In the genomic region with DNA sequence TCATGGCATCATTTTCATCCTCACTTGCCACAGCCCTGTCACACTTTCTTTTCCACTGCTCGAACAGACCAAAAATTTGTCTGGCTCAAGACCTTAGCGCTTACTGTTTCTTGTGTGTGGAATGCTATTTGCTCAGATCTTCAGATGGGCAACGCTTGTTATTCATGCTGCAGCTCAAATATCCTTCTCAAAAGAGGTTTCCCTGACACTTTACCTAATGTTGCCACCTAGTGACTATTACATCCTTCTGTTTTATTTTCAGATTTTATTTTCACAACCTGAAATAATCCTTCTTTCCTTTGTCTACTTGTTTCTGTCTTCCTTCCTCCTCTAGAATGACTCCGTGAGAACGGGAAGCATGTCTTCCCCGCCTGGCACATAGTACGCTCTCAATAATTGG, we compare ENCODE assay signal across 8 cellular contexts. TPM values are rescaled to one million over a fixed set of nuclear protein-coding genes. Genes with fewer than 3 reads are reported as not detected.
DNase-seq lines count a peak whose midpoint lies in the region; TF ChIP-seq lines count a peak whose summit lies in the region.

No MANE protein-coding gene starts in this region.

- H3K9me2 ChIP-seq in Karpas-422 (replicated peaks; ENCODE audit: insufficient read depth, low read length) = no peaks in the 10 kb centered on the region

- H3K27ac ChIP-seq in Karpas-422 (ENCODE audit: low read length) (peak overlapping the region; percentile 13; the same call in 1 of the 2 replicates), VCaP (no peak overlapping the region)

- H3K4me3 ChIP-seq in Karpas-422 (ENCODE audit: low read length) = no peak overlapping the region; the same call in 1 of the 2 replicates

- H3K9ac ChIP-seq in Karpas-422 (ENCODE audit: low read length) = peak overlapping the region; percentile 30; the same call in 1 of the 2 replicates

- no peaks in the 10 kb centered on the region for H3K27me3 ChIP-seq in Karpas-422 (ENCODE audit: low read length)

- peak; percentile 64 for TF ChIP-seq CTCF in VCaP (conservative IDR thresholded peaks at IDR 0.05)

- H2AFZ ChIP-seq in Karpas-422 (ENCODE audit: low read length) = no peak overlapping the region

- DNase-seq in DMS79 (lab: John Stamatoyannopoulos, UW) (peak; percentile 6), DMS79 treated with DMSO at 0.1 percent for 48 hours (lab: John Stamatoyannopoulos, UW) (no peak), Karpas-422 (peak; percentile 83), lung microvascular endothelial cell (ENCODE audit: low read depth in 2 of 2) (peak; percentile 58 to 73), NCI-H774 (lab: John Stamatoyannopoulos, UW) (no peak), putamen (ENCODE audit: low spot score) (no peak), NK-92 (lab: John Stamatoyannopoulos, UW; ENCODE audit: unreplicated experiment) (no peak)

- H3K4me1 ChIP-seq in Karpas-422 (ENCODE audit: low read length) = peaks cover 58% of the 10 kb centered on the region

- no peaks in the 10 kb centered on the region for H3K9me3 ChIP-seq in Karpas-422 (ENCODE audit: low read length)

- H3K36me3 ChIP-seq in Karpas-422 (ENCODE audit: insufficient read depth, low read length) = no peaks in the 10 kb centered on the region

- H4K20me1 ChIP-seq in Karpas-422 (ENCODE audit: insufficient read depth, low read depth, low read length) = no peaks in the 10 kb centered on the region; the same call in 1 of the 2 replicates

- peaks cover 100% of the 10 kb centered on the region for H3K79me2 ChIP-seq in Karpas-422 (ENCODE audit: low read length)

- peak overlapping the region; percentile 47 for H3K4me2 ChIP-seq in Karpas-422 (ENCODE audit: low read depth, low read length, poor library complexity, severe bottlenecking)

RNA-seq across cellular contexts. Expression of a gene that starts 5.6 kb away (rescaled TPM):
- total RNA-seq in Karpas-422 (2014; rRNA removed; shearing (Covaris generic); ENCODE audit: low replicate concordance) = 35.3 and 63.7 TPM in 2 replicates
- 11.8 and 18.7 TPM in 2 replicates for total RNA-seq in lung microvascular endothelial cell

Comparison
In these comparisons a context has a peak if more than half of its experiments do, and no peak if none do; other contexts are left out.
1. DNase-seq: peak in DMS79 (single experiment), Karpas-422 (single experiment) and lung microvascular endothelial cell (2 of 2); none in DMS79 treated with DMSO at 0.1 percent for 48 hours (single experiment), NCI-H774 (single experiment), putamen (single experiment) and NK-92 (single experiment).